Comparison of ENCODE assay signal across 2 cellular contexts in the genomic region with DNA sequence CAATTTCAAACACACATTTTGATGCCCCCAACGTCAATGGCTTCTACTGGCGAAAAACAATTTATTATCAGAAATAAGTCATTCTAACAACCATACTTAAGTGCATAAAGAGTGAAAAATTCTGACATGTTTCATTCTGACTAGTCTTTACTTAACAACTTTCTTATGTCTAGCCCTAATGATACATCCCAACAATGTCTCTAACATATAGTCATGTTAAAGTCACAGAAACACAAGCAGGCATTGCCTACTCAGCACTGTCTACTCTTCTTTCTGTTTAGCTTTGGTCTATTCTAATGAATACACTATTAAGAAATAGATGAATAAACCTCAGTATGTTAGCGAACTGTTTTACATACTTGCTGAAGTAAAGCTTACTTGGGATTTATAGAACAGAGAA.
TF ChIP-seq lines count a peak whose summit lies in the region.

No MANE protein-coding gene starts in this region.

TF ChIP-seq in GM12878, 131 proteins besides CTCF, POLR2A, EP300 and RAD21 (continued from another document):
- TF ChIP-seq, protein P1, sequence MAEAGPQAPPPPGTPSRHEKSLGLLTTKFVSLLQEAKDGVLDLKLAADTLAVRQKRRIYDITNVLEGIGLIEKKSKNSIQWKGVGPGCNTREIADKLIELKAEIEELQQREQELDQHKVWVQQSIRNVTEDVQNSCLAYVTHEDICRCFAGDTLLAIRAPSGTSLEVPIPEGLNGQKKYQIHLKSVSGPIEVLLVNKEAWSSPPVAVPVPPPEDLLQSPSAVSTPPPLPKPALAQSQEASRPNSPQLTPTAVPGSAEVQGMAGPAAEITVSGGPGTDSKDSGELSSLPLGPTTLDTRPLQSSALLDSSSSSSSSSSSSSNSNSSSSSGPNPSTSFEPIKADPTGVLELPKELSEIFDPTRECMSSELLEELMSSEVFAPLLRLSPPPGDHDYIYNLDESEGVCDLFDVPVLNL (IDR thresholded peaks at IDR 0.05; ENCODE audit: low read depth, low read length): no peak
- TF ChIP-seq NFYA (IDR thresholded peaks at IDR 0.05; ENCODE audit: borderline replicate concordance, low read depth, low read length): no peak
- no peak for TF ChIP-seq MXI1 (IDR thresholded peaks at IDR 0.05; ENCODE audit: low read depth, low read length)
- no peak for TF ChIP-seq HDGF (IDR thresholded peaks at IDR 0.05)
- no peak for TF ChIP-seq STAT3 (IDR thresholded peaks at IDR 0.05; ENCODE audit: low read depth, low read length)
- TF ChIP-seq HDAC6 (IDR thresholded peaks at IDR 0.05; ENCODE audit: unreplicated experiment): no peak
- no peak for TF ChIP-seq SUPT20H (IDR thresholded peaks at IDR 0.05; ENCODE audit: borderline replicate concordance, control insufficient read depth, low read depth, low read length)
- TF ChIP-seq, protein P2, sequence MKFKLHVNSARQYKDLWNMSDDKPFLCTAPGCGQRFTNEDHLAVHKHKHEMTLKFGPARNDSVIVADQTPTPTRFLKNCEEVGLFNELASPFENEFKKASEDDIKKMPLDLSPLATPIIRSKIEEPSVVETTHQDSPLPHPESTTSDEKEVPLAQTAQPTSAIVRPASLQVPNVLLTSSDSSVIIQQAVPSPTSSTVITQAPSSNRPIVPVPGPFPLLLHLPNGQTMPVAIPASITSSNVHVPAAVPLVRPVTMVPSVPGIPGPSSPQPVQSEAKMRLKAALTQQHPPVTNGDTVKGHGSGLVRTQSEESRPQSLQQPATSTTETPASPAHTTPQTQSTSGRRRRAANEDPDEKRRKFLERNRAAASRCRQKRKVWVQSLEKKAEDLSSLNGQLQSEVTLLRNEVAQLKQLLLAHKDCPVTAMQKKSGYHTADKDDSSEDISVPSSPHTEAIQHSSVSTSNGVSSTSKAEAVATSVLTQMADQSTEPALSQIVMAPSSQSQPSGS (IDR thresholded peaks at IDR 0.05; ENCODE audit: low read length): no peak
- TF ChIP-seq ZBED1 (IDR thresholded peaks at IDR 0.05; ENCODE audit: borderline replicate concordance): no peak
- no peak for TF ChIP-seq POLR2AphosphoS5 (IDR thresholded peaks at IDR 0.05; ENCODE audit: low read length)
- no peak for TF ChIP-seq MEF2B (IDR thresholded peaks at IDR 0.05; ENCODE audit: partially characterized antibody, poor library complexity, severe bottlenecking)
- TF ChIP-seq RAD51 (IDR thresholded peaks at IDR 0.05): no peak
- TF ChIP-seq TCF7 (IDR thresholded peaks at IDR 0.05; ENCODE audit: borderline replicate concordance): no peak
- TF ChIP-seq SRF (IDR thresholded peaks at IDR 0.05; ENCODE audit: low read depth in 2 of 2, low read length in 2 of 2): no peak
- TF ChIP-seq FOS (IDR thresholded peaks at IDR 0.05; ENCODE audit: borderline replicate concordance, extremely low read depth, insufficient read length): no peak

TF ChIP-seq in SK-N-SH treated with all-trans-retinoic acid at 6 μM for 48 hours, 23 proteins besides CTCF, POLR2A, EP300 and RAD21 (continued from another document):
- TF ChIP-seq, protein P3, sequence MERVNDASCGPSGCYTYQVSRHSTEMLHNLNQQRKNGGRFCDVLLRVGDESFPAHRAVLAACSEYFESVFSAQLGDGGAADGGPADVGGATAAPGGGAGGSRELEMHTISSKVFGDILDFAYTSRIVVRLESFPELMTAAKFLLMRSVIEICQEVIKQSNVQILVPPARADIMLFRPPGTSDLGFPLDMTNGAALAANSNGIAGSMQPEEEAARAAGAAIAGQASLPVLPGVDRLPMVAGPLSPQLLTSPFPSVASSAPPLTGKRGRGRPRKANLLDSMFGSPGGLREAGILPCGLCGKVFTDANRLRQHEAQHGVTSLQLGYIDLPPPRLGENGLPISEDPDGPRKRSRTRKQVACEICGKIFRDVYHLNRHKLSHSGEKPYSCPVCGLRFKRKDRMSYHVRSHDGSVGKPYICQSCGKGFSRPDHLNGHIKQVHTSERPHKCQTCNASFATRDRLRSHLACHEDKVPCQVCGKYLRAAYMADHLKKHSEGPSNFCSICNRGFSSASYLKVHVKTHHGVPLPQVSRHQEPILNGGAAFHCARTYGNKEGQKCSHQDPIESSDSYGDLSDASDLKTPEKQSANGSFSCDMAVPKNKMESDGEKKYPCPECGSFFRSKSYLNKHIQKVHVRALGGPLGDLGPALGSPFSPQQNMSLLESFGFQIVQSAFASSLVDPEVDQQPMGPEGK (CRISPR knock-in tag; IDR thresholded peaks at IDR 0.05; ENCODE audit: borderline replicate concordance): no peak
- no peak for TF ChIP-seq PPARA (CRISPR knock-in tag; IDR thresholded peaks at IDR 0.05; ENCODE audit: borderline replicate concordance)
- no peak for TF ChIP-seq RARB (CRISPR knock-in tag; IDR thresholded peaks at IDR 0.05)
- no peak for TF ChIP-seq ZFP3 (CRISPR knock-in tag; IDR thresholded peaks at IDR 0.05)
- TF ChIP-seq, protein P4, sequence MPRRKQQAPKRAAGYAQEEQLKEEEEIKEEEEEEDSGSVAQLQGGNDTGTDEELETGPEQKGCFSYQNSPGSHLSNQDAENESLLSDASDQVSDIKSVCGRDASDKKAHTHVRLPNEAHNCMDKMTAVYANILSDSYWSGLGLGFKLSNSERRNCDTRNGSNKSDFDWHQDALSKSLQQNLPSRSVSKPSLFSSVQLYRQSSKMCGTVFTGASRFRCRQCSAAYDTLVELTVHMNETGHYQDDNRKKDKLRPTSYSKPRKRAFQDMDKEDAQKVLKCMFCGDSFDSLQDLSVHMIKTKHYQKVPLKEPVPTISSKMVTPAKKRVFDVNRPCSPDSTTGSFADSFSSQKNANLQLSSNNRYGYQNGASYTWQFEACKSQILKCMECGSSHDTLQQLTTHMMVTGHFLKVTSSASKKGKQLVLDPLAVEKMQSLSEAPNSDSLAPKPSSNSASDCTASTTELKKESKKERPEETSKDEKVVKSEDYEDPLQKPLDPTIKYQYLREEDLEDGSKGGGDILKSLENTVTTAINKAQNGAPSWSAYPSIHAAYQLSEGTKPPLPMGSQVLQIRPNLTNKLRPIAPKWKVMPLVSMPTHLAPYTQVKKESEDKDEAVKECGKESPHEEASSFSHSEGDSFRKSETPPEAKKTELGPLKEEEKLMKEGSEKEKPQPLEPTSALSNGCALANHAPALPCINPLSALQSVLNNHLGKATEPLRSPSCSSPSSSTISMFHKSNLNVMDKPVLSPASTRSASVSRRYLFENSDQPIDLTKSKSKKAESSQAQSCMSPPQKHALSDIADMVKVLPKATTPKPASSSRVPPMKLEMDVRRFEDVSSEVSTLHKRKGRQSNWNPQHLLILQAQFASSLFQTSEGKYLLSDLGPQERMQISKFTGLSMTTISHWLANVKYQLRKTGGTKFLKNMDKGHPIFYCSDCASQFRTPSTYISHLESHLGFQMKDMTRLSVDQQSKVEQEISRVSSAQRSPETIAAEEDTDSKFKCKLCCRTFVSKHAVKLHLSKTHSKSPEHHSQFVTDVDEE (CRISPR knock-in tag; IDR thresholded peaks at IDR 0.05): no peak
- TF ChIP-seq ISL1 (CRISPR knock-in tag; IDR thresholded peaks at IDR 0.05): no peak
- TF ChIP-seq, protein P5, sequence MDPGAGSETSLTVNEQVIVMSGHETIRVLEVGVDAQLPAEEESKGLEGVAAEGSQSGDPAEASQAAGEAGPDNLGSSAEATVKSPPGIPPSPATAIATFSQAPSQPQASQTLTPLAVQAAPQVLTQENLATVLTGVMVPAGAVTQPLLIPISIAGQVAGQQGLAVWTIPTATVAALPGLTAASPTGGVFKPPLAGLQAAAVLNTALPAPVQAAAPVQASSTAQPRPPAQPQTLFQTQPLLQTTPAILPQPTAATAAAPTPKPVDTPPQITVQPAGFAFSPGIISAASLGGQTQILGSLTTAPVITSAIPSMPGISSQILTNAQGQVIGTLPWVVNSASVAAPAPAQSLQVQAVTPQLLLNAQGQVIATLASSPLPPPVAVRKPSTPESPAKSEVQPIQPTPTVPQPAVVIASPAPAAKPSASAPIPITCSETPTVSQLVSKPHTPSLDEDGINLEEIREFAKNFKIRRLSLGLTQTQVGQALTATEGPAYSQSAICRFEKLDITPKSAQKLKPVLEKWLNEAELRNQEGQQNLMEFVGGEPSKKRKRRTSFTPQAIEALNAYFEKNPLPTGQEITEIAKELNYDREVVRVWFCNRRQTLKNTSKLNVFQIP (CRISPR knock-in tag; IDR thresholded peaks at IDR 0.05; ENCODE audit: borderline replicate concordance, low read depth): no peak
- TF ChIP-seq GLIS3 (CRISPR knock-in tag; IDR thresholded peaks at IDR 0.05): no peak
- TF ChIP-seq TCF4 (CRISPR knock-in tag; IDR thresholded peaks at IDR 0.05; ENCODE audit: borderline replicate concordance): no peak
- no peak for TF ChIP-seq BACH2 (CRISPR knock-in tag; IDR thresholded peaks at IDR 0.05; ENCODE audit: borderline replicate concordance)
- TF ChIP-seq ZC3H10 (CRISPR knock-in tag; IDR thresholded peaks at IDR 0.05): no peak
- no peak for TF ChIP-seq TOX (CRISPR knock-in tag; IDR thresholded peaks at IDR 0.05; ENCODE audit: borderline replicate concordance)
- TF ChIP-seq, protein P6, sequence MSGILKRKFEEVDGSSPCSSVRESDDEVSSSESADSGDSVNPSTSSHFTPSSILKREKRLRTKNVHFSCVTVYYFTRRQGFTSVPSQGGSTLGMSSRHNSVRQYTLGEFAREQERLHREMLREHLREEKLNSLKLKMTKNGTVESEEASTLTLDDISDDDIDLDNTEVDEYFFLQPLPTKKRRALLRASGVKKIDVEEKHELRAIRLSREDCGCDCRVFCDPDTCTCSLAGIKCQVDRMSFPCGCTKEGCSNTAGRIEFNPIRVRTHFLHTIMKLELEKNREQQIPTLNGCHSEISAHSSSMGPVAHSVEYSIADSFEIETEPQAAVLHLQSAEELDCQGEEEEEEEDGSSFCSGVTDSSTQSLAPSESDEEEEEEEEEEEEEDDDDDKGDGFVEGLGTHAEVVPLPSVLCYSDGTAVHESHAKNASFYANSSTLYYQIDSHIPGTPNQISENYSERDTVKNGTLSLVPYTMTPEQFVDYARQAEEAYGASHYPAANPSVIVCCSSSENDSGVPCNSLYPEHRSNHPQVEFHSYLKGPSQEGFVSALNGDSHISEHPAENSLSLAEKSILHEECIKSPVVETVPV (CRISPR knock-in tag; IDR thresholded peaks at IDR 0.05): no peak
- TF ChIP-seq ZNF70 (CRISPR knock-in tag; IDR thresholded peaks at IDR 0.05): no peak
- TF ChIP-seq SNAI2 (CRISPR knock-in tag; IDR thresholded peaks at IDR 0.05): no peak
- TF ChIP-seq ESRRG (CRISPR knock-in tag; IDR thresholded peaks at IDR 0.05): no peak
